ENCODE assay signal across 19 cellular contexts in genomic region chr11:65340226-65340625, GRCh38. TPM values are rescaled to one million over a fixed set of nuclear protein-coding genes. Genes with fewer than 3 reads are reported as not detected.
DNase-seq lines count a peak whose midpoint lies in the region; ATAC-seq, FAIRE-seq and TF ChIP-seq lines count a peak whose summit lies in the region.
"Had no signal": no experiment of that assay in that cellular context is flagged by ENCODE, and none has a peak within 500 bp of the region (broad histone marks: within the 10 kb centered on the region; RNA-seq: fewer than 3 reads in every experiment).

No MANE protein-coding gene starts in this region.

- peaks cover 3 to 8% of the 10 kb centered on the region in 2 donors for H3K4me1 ChIP-seq in kidney (ENCODE audit: control insufficient read depth in 1 of 2, insufficient read depth in 1 of 2, low read depth in 1 of 2, low read length in 2 of 2)
- peaks cover 4% of the 10 kb centered on the region for H3K4me1 ChIP-seq in PC-3 (ENCODE audit: insufficient read depth, low read length)

- H3K36me3 Mint-ChIP-seq in activated CD8-positive, alpha-beta T cell treated with anti-CD3 and anti-CD28 coated beads for 36 hours (ENCODE audit: low read depth) = peaks cover 45% of the 10 kb centered on the region
- H3K36me3 Mint-ChIP-seq in activated CD8-positive, alpha-beta T cell treated with anti-CD3 and anti-CD28 coated beads, Interleukin-2, amount 10 ng/mL, durations not matched to agents 7 days and 5 days (ENCODE audit: low read depth) = peaks cover 42% of the 10 kb centered on the region
- H3K36me3 Mint-ChIP-seq in HFFc6 (ENCODE audit: low read depth) = peaks cover 17% of the 10 kb centered on the region

- no peaks in the 10 kb centered on the region for H3K9me3 ChIP-seq in kidney (ENCODE audit: control insufficient read depth in 1 of 2, low read length in 2 of 2)
- no peaks in the 10 kb centered on the region for H3K9me3 ChIP-seq in MG63
- H3K9me3 ChIP-seq in PC-3 (ENCODE audit: low read length) = no peaks in the 10 kb centered on the region
- H3K9me3 ChIP-seq: HAP-1 had no signal

- no peaks in the 10 kb centered on the region for H3K9me2 ChIP-seq in PC-3 (replicated peaks; ENCODE audit: low read length)

- H3K9ac ChIP-seq in kidney (ENCODE audit: low read length in 2 of 2) = no peak overlapping the region
- no peak overlapping the region for H3K9ac ChIP-seq in PC-3 (ENCODE audit: low read length)

- no peaks in the 10 kb centered on the region for H3F3A ChIP-seq in PC-3 (ENCODE audit: low read length, unreplicated experiment)

- H3K27ac Mint-ChIP-seq in activated CD8-positive, alpha-beta T cell treated with anti-CD3 and anti-CD28 coated beads for 36 hours = peak overlapping the region; percentile 39
- H3K27ac Mint-ChIP-seq in activated CD8-positive, alpha-beta T cell treated with anti-CD3 and anti-CD28 coated beads, Interleukin-2, amount 10 ng/mL, durations not matched to agents 7 days and 5 days = no peak overlapping the region
- H3K27ac Mint-ChIP-seq in HFFc6 = peak overlapping the region; percentile 19

- H3K4me1 Mint-ChIP-seq in activated CD8-positive, alpha-beta T cell treated with anti-CD3 and anti-CD28 coated beads for 36 hours (ENCODE audit: low read depth) = peaks cover 23% of the 10 kb centered on the region
- peaks cover 24% of the 10 kb centered on the region for H3K4me1 Mint-ChIP-seq in activated CD8-positive, alpha-beta T cell treated with anti-CD3 and anti-CD28 coated beads, Interleukin-2, amount 10 ng/mL, durations not matched to agents 7 days and 5 days (ENCODE audit: low read depth)
- peaks cover 27% of the 10 kb centered on the region for H3K4me1 Mint-ChIP-seq in HFFc6 (ENCODE audit: low read depth)

- H4K20me1 ChIP-seq in PC-3 (ENCODE audit: low read length) = peaks cover 15% of the 10 kb centered on the region

- CTCF ChIA-PET in activated CD8-positive, alpha-beta T cell treated with anti-CD3 and anti-CD28 coated beads for 36 hours (lab: Charles Lee) = interaction anchor here (1.0 to 3.4 kb wide), 4 partner anchors 11 to 26 kb away, joined by 3 to 23 read pairs (median 8); partner anchors contain the start of gene CDC42EP2
- CTCF ChIA-PET in activated CD8-positive, alpha-beta T cell treated with anti-CD3 and anti-CD28 coated beads, Interleukin-2, amount 10 ng/mL, durations not matched to agents 7 days and 5 days (lab: Charles Lee) = interaction anchor here (0.8 to 2.7 kb wide), 4 partner anchors 13 to 65 kb away, joined by 3 to 14 read pairs (median 4); partner anchors contain the start of gene CDC42EP2
- CTCF ChIA-PET in PC-3 (lab: Charles Lee) = no interaction called here

- ATAC-seq in activated CD8-positive, alpha-beta T cell treated with anti-CD3 and anti-CD28 coated beads for 36 hours = no peak
- no peak for ATAC-seq in activated CD8-positive, alpha-beta T cell treated with anti-CD3 and anti-CD28 coated beads, Interleukin-2, amount 10 ng/mL, durations not matched to agents 7 days and 5 days
- ATAC-seq in PC-3 = no peak
- ATAC-seq: GM12878 had no signal

- intact Hi-C loops in activated CD8-positive, alpha-beta T cell treated with anti-CD3 and anti-CD28 coated beads for 36 hours (cut with micrococcal nuclease) = no loop called here
- intact Hi-C loops in kidney (cut with DNase I) (no loop called here), PC-3 (cut with micrococcal nuclease) (no loop called here)

- H3K9me3 Mint-ChIP-seq in activated CD8-positive, alpha-beta T cell treated with anti-CD3 and anti-CD28 coated beads for 36 hours = no peaks in the 10 kb centered on the region
- H3K9me3 Mint-ChIP-seq in activated CD8-positive, alpha-beta T cell treated with anti-CD3 and anti-CD28 coated beads, Interleukin-2, amount 10 ng/mL, durations not matched to agents 7 days and 5 days (ENCODE audit: insufficient read depth) = no peaks in the 10 kb centered on the region
- no peaks in the 10 kb centered on the region for H3K9me3 Mint-ChIP-seq in HFFc6

- BruUV-seq in PC-3 (replicated peaks; lab: Mats Ljungman, UMichigan) = no TSS peak

- H3K36me3 ChIP-seq in kidney (ENCODE audit: control insufficient read depth in 1 of 2, insufficient read depth in 2 of 2, low read length in 2 of 2) (peaks cover 41% of the 10 kb centered on the region in 2 donors), MG63 (peaks cover 67% of the 10 kb centered on the region), PC-3 (ENCODE audit: low read depth, low read length) (peaks cover 40% of the 10 kb centered on the region)

- no peaks in the 10 kb centered on the region for H3K27me3 Mint-ChIP-seq in activated CD8-positive, alpha-beta T cell treated with anti-CD3 and anti-CD28 coated beads for 36 hours
- no peaks in the 10 kb centered on the region for H3K27me3 Mint-ChIP-seq in activated CD8-positive, alpha-beta T cell treated with anti-CD3 and anti-CD28 coated beads, Interleukin-2, amount 10 ng/mL, durations not matched to agents 7 days and 5 days (ENCODE audit: low read depth)
- H3K27me3 Mint-ChIP-seq in HFFc6 (ENCODE audit: insufficient read depth) = peaks cover 1% of the 10 kb centered on the region

- H3K27me3 ChIP-seq in MG63 (no peaks in the 10 kb centered on the region), PC-3 (ENCODE audit: low read length) (no peaks in the 10 kb centered on the region)

- no peak overlapping the region for H3K27ac ChIP-seq in kidney (ENCODE audit: low read depth in 2 of 2, low read length in 2 of 2)
- peak overlapping the region; percentile 43 for H3K27ac ChIP-seq in substantia nigra (ENCODE audit: low read depth, low read length, poor library complexity, severe bottlenecking)
- no peak overlapping the region for H3K27ac ChIP-seq in PC-3 (ENCODE audit: low read length)
- H3K27ac ChIP-seq: 22Rv1, RWPE1 had no signal

- H3K4me2 ChIP-seq in PC-3 (ENCODE audit: low read length) = no peak overlapping the region

- H3K4me3 ChIP-seq in kidney (ENCODE audit: low read length in 2 of 2) (no peak overlapping the region), MG63 (no peak overlapping the region), PC-3 (ENCODE audit: low read length) (no peak overlapping the region)
- H3K4me3 ChIP-seq: GM12878, HAP-1 had no signal

- peaks cover 45% of the 10 kb centered on the region for H3K79me2 ChIP-seq in PC-3 (ENCODE audit: low read length)

- no peak for FAIRE-seq in kidney (lab: Jason Lieb, UNC)
- FAIRE-seq: G401.6, GM12878, GM18507 had no signal

- no peak overlapping the region for H2AFZ ChIP-seq in PC-3 (ENCODE audit: low read length)

- no peak overlapping the region for H3K4me3 Mint-ChIP-seq in activated CD8-positive, alpha-beta T cell treated with anti-CD3 and anti-CD28 coated beads for 36 hours
- no peak overlapping the region for H3K4me3 Mint-ChIP-seq in activated CD8-positive, alpha-beta T cell treated with anti-CD3 and anti-CD28 coated beads, Interleukin-2, amount 10 ng/mL, durations not matched to agents 7 days and 5 days
- H3K4me3 Mint-ChIP-seq in HFFc6 = no peak overlapping the region

- no peak for TF ChIP-seq CTCF in activated CD8-positive, alpha-beta T cell treated with anti-CD3 and anti-CD28 coated beads for 36 hours (IDR thresholded peaks at IDR 0.05)
- no peak for TF ChIP-seq CTCF in HFFc6 (IDR thresholded peaks at IDR 0.05)
- TF ChIP-seq CTCF in kidney (IDR thresholded peaks at IDR 0.05; ENCODE audit: borderline replicate concordance, extremely low read depth, insufficient read depth) = no peak
- no peak for TF ChIP-seq CTCF in PC-3 (conservative IDR thresholded peaks at IDR 0.05; ENCODE audit: low read depth, low read length)

- no peak for DNase-seq in activated CD8-positive, alpha-beta T cell treated with anti-CD3 and anti-CD28 coated beads for 36 hours
- no peak for DNase-seq in activated CD8-positive, alpha-beta T cell treated with anti-CD3 and anti-CD28 coated beads, Interleukin-2, amount 10 ng/mL, durations not matched to agents 7 days and 5 days
- DNase-seq in HFFc6 = no peak
- peak; percentile 16 for DNase-seq in kidney
- peak in 18 of 49 donors; percentile 17 to 67 (median 39) for DNase-seq in substantia nigra (lab: John Stamatoyannopoulos, UW)
- DNase-seq in NCI-H774 (lab: John Stamatoyannopoulos, UW) = no peak
- DNase-seq in MG63 = no peak
- DNase-seq in PC-3 = no peak
- DNase-seq: DND-41, NCI-H1105 treated with DMSO at 0.1 percent for 48 hours, NCI-H187 treated with DMSO at 0.1 percent for 48 hours, NCI-H345, NCI-H748 treated with DMSO at 0.1 percent for 48 hours had no signal

- POLR2A ChIA-PET in activated CD8-positive, alpha-beta T cell treated with anti-CD3 and anti-CD28 coated beads for 36 hours (lab: Charles Lee) = no interaction called here
- POLR2A ChIA-PET in activated CD8-positive, alpha-beta T cell treated with anti-CD3 and anti-CD28 coated beads, Interleukin-2, amount 10 ng/mL, durations not matched to agents 7 days and 5 days (lab: Charles Lee) = no interaction called here
- POLR2A ChIA-PET in PC-3 (lab: Charles Lee; ENCODE audit: unreplicated experiment) = no interaction called here

RNA-seq across cellular contexts. Expression of gene DPF2, which starts 6.6 kb away (rescaled TPM):
- 10 to 100 TPM; 50.3 to 61.5 TPM for total RNA-seq in activated CD8-positive, alpha-beta T cell treated with anti-CD3 and anti-CD28 coated beads for 36 hours
- total RNA-seq in activated CD8-positive, alpha-beta T cell treated with anti-CD3 and anti-CD28 coated beads, Interleukin-2, amount 10 ng/mL, durations not matched to agents 7 days and 5 days = 10 to 100 TPM; 56.3 to 56.9 TPM
- 10 to 100 TPM; 55.4 to 64.3 (median 61.7) TPM for total RNA-seq in HFFc6 (2021; fragmentation: NEBNext Ultra II Directional; extraction: Animal tissue kit (Norgen Biotek cat#: 25700))
- 58.5 TPM for total RNA-seq in kidney
- 25.9 TPM for polyA plus RNA-seq in kidney (ENCODE audit: insufficient read depth, low read depth, low replicate concordance)
- total RNA-seq in MG63 (2014; rRNA removed; shearing (Covaris generic); ENCODE audit: low replicate concordance) = 57.9 and 78.1 TPM in 2 replicates
- total RNA-seq in PC-3 (2014; rRNA removed) = 45.8 and 63.1 TPM in 2 replicates

RNA-seq across cellular contexts. Expression of gene TIGD3, which starts 14.3 kb away (rescaled TPM):
- 1 to 10 TPM in 1 of 2 experiments, under 1 TPM in 1; 0.65 to 1.4 TPM for total RNA-seq in activated CD8-positive, alpha-beta T cell treated with anti-CD3 and anti-CD28 coated beads for 36 hours
- 1 to 10 TPM; 1.1 to 1.4 TPM for total RNA-seq in activated CD8-positive, alpha-beta T cell treated with anti-CD3 and anti-CD28 coated beads, Interleukin-2, amount 10 ng/mL, durations not matched to agents 7 days and 5 days
- under 1 TPM in 2 of 6 experiments, not detected in 4; 0.12 to 0.13 TPM for total RNA-seq in HFFc6 (2021; fragmentation: NEBNext Ultra II Directional; extraction: Animal tissue kit (Norgen Biotek cat#: 25700))
- total RNA-seq in kidney (0.19 TPM), PC-3 (2014; rRNA removed) (1.3 and 1.6 TPM in 2 replicates)
- polyA plus RNA-seq in kidney (ENCODE audit: insufficient read depth, low read depth, low replicate concordance) = 0.95 TPM
- 0.36 and 2.2 TPM in 2 replicates for total RNA-seq in MG63 (2014; rRNA removed; shearing (Covaris generic); ENCODE audit: low replicate concordance)

RNA-seq across cellular contexts. Expression of gene CDC42EP2, which starts 25.6 kb away (rescaled TPM):
- total RNA-seq in activated CD8-positive, alpha-beta T cell treated with anti-CD3 and anti-CD28 coated beads for 36 hours = 1 to 10 TPM in 1 of 2 experiments, not detected in 1; 1.2 TPM
- 1 to 10 TPM in 1 of 2 experiments, under 1 TPM in 1; 0.29 to 1.2 TPM for total RNA-seq in activated CD8-positive, alpha-beta T cell treated with anti-CD3 and anti-CD28 coated beads, Interleukin-2, amount 10 ng/mL, durations not matched to agents 7 days and 5 days
- total RNA-seq in HFFc6 (2021; fragmentation: NEBNext Ultra II Directional; extraction: Animal tissue kit (Norgen Biotek cat#: 25700)) = 10 to 100 TPM; 19.0 to 35.3 (median 22.6) TPM
- total RNA-seq in kidney (13.7 TPM), PC-3 (2014; rRNA removed) (16.6 and 25.7 TPM in 2 replicates)
- polyA plus RNA-seq in kidney (ENCODE audit: insufficient read depth, low read depth, low replicate concordance) = 19.4 TPM
- total RNA-seq in MG63 (2014; rRNA removed; shearing (Covaris generic); ENCODE audit: low replicate concordance) = 10.3 and 19.1 TPM in 2 replicates

RNA-seq across cellular contexts. Expression of gene SLC25A45, which starts 42.2 kb away (rescaled TPM):
- total RNA-seq in activated CD8-positive, alpha-beta T cell treated with anti-CD3 and anti-CD28 coated beads for 36 hours = 10 to 100 TPM; 12.8 to 14.4 TPM
- total RNA-seq in activated CD8-positive, alpha-beta T cell treated with anti-CD3 and anti-CD28 coated beads, Interleukin-2, amount 10 ng/mL, durations not matched to agents 7 days and 5 days = 10 to 100 TPM; 24.5 to 28.2 TPM
- 1 to 10 TPM; 4.9 to 8.9 (median 5.8) TPM for total RNA-seq in HFFc6 (2021; fragmentation: NEBNext Ultra II Directional; extraction: Animal tissue kit (Norgen Biotek cat#: 25700))
- 14.7 TPM for total RNA-seq in kidney
- polyA plus RNA-seq in kidney (ENCODE audit: insufficient read depth, low read depth, low replicate concordance) = 4.1 TPM
- 1.9 TPM in 2 replicates for total RNA-seq in MG63 (2014; rRNA removed; shearing (Covaris generic); ENCODE audit: low replicate concordance)
- total RNA-seq in PC-3 (2014; rRNA removed) = 12.7 and 13.1 TPM in 2 replicates

RNA-seq across cellular contexts. Expression of gene FRMD8, which starts 46.2 kb away (rescaled TPM):
- 10 to 100 TPM; 26.8 to 33.3 TPM for total RNA-seq in activated CD8-positive, alpha-beta T cell treated with anti-CD3 and anti-CD28 coated beads for 36 hours
- 10 to 100 TPM; 51.0 to 54.7 TPM for total RNA-seq in activated CD8-positive, alpha-beta T cell treated with anti-CD3 and anti-CD28 coated beads, Interleukin-2, amount 10 ng/mL, durations not matched to agents 7 days and 5 days
- 10 to 100 TPM; 22.4 to 28.5 (median 27.1) TPM for total RNA-seq in HFFc6 (2021; fragmentation: NEBNext Ultra II Directional; extraction: Animal tissue kit (Norgen Biotek cat#: 25700))
- total RNA-seq in kidney (41.3 TPM), PC-3 (2014; rRNA removed) (68.3 and 93.2 TPM in 2 replicates)
- polyA plus RNA-seq in kidney (ENCODE audit: insufficient read depth, low read depth, low replicate concordance) = 9.4 TPM
- 25.9 and 44.1 TPM in 2 replicates for total RNA-seq in MG63 (2014; rRNA removed; shearing (Covaris generic); ENCODE audit: low replicate concordance)
